23 cellular contexts compared by ENCODE assay signal in the genomic region with DNA sequence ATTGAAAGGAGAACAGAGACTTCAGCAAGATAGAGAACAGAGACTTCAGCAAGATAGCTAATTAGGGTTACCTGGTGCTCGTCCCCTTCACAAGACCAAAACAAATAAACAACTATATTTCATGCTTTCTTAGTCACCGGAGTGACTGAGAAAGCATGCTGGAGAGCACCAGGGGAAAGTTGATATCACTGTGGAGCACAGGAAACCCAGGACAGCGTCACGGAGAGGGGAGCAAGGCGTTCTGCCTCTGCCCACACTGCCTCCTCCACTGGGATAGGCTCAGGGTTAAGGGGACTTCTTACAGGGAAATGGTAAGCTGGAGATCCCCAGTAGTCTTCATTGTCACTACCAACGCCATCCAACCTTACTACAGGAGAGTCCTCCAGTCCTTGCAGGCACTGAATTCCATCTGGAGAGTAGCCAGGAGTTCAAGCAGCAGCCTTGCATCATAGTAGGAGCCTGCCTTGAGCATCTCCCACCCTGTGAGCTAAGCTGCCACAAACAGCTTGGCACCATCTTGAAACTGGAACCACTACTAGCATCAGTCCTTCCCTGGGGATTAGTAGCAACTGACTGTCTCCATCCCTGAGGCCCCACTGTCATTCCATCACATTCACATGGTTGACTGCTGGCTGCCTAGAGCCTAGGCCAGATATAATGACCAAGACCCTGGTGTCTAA.
A peak's percentile ranks its signal among the peaks of the same experiment; 100 is the strongest.
DNase-seq lines count a peak whose midpoint lies in the region; ATAC-seq, FAIRE-seq and TF ChIP-seq lines count a peak whose summit lies in the region.
"Had no signal": no experiment of that assay in that cellular context is flagged by ENCODE, and none has a peak within 500 bp of the region (broad histone marks: within the 10 kb centered on the region; RNA-seq: fewer than 3 reads in every experiment).

No MANE protein-coding gene starts in this region.

- no peaks in the 10 kb centered on the region for H3K27me3 ChIP-seq in bronchial epithelial cell (ENCODE audit: control insufficient read depth, insufficient read depth, low read length)

- no peaks in the 10 kb centered on the region for H3K36me3 ChIP-seq in bronchial epithelial cell (ENCODE audit: control insufficient read depth, insufficient read depth, low read length)

- no peak for TF ChIP-seq CTCF in bronchial epithelial cell (IDR thresholded peaks at IDR 0.05; ENCODE audit: insufficient read depth, low read length, severe bottlenecking)
- TF ChIP-seq CTCF in nephron progenitor cell (IDR thresholded peaks at IDR 0.05), result no peak

- H3K9me3 Mint-ChIP-seq in nephron progenitor cell, result peaks cover 32% of the 10 kb centered on the region
- H3K9me3 Mint-ChIP-seq in naive thymus-derived CD8-positive, alpha-beta T cell, result peaks cover 0 to 12% (median 4%) of the 10 kb centered on the region in 9 donors

- H3K4me3 Mint-ChIP-seq in nephron progenitor cell, result peak overlapping the region; percentile 14
- H3K4me3 Mint-ChIP-seq in naive thymus-derived CD8-positive, alpha-beta T cell, result no peak overlapping the region
- H3K4me3 Mint-ChIP-seq: CD8-positive, alpha-beta memory T cell had no signal

- POLR2A ChIA-PET in naive thymus-derived CD8-positive, alpha-beta T cell (lab: Charles Lee), result no interaction called here

- intact Hi-C loops in Right ventricle myocardium inferior (cut with DNase I), result no loop called here
- intact Hi-C loops in Right ventricle myocardium superior (cut with DNase I), result no loop called here

- FAIRE-seq in bronchial epithelial cell (lab: Jason Lieb, UNC), result peak; percentile 55
- FAIRE-seq: A204.1, GM12892, GM18507 had no signal

- DNase-seq in Right ventricle myocardium inferior (ENCODE audit: missing footprints), result no peak
- no peak for DNase-seq in Right ventricle myocardium superior
- no peak for DNase-seq in bronchial epithelial cell (ENCODE audit: low read depth)
- peak; percentile 13 for DNase-seq in nephron progenitor cell
- DNase-seq in OCI-M2 (lab: John Stamatoyannopoulos, UW; ENCODE audit: unreplicated experiment), result no peak
- DNase-seq in NCI-H1417 (lab: John Stamatoyannopoulos, UW), result no peak
- no peak for DNase-seq in globus pallidus (ENCODE audit: low spot score)
- DNase-seq in naive thymus-derived CD8-positive, alpha-beta T cell, result no peak
- DNase-seq: CD8-positive, alpha-beta memory T cell; GOT3; Kasumi-1; NCI-H1694 treated with DMSO at 0.1 percent for 48 hours; NCI-H2107; NCI-H2227 treated with DMSO at 0.1 percent for 48 hours; NCI-H774; NK-92 treated with Interleukin-12 subunit alpha and Interleukin-12 subunit beta, amount 100 ng/mL, for 24 hours; SHP77 treated with DMSO at 0.1 percent for 48 hours; SW 1271 had no signal

- peaks cover 31% of the 10 kb centered on the region for H3K4me1 Mint-ChIP-seq in nephron progenitor cell
- H3K4me1 Mint-ChIP-seq in naive thymus-derived CD8-positive, alpha-beta T cell, result no peaks in the 10 kb centered on the region
- H3K4me1 Mint-ChIP-seq: CD8-positive, alpha-beta memory T cell had no signal

- no peak overlapping the region for H3K4me3 ChIP-seq in bronchial epithelial cell (ENCODE audit: low read depth, low read length)
- H3K4me3 ChIP-seq: SK-N-MC had no signal

- H3K27me3 Mint-ChIP-seq in nephron progenitor cell (ENCODE audit: low read depth, poor library complexity), result no peaks in the 10 kb centered on the region
- peaks cover 0 to 12% (median 1%) of the 10 kb centered on the region in 5 donors for H3K27me3 Mint-ChIP-seq in naive thymus-derived CD8-positive, alpha-beta T cell

- ATAC-seq in Right ventricle myocardium inferior (peak; percentile 20), Right ventricle myocardium superior (ENCODE audit: poor library complexity) (no peak)
- no peak for ATAC-seq in naive thymus-derived CD8-positive, alpha-beta T cell
- ATAC-seq: HCT116 had no signal

- H3K27ac Mint-ChIP-seq in nephron progenitor cell, result peak overlapping the region; percentile 93
- H3K27ac Mint-ChIP-seq in naive thymus-derived CD8-positive, alpha-beta T cell, result no peak overlapping the region

- H3K36me3 Mint-ChIP-seq in nephron progenitor cell (ENCODE audit: low read depth), result peaks cover 6% of the 10 kb centered on the region
- peaks cover 0 to 5% (median 2%) of the 10 kb centered on the region in 3 donors for H3K36me3 Mint-ChIP-seq in naive thymus-derived CD8-positive, alpha-beta T cell
- H3K36me3 Mint-ChIP-seq: CD8-positive, alpha-beta memory T cell had no signal
